8 cellular contexts compared by ENCODE assay signal in genomic region chr1:93177991-93178390, GRCh38. TPM values are rescaled to one million over a fixed set of nuclear protein-coding genes. Genes with fewer than 3 reads are reported as not detected.
DNase-seq lines count a peak whose midpoint lies in the region; ATAC-seq and TF ChIP-seq lines count a peak whose summit lies in the region.

No MANE protein-coding gene starts in this region.

- TF ChIP-seq POLR2A in vagina (IDR thresholded peaks at IDR 0.05): no peak

- H3K27ac Mint-ChIP-seq in activated naive CD8-positive, alpha-beta T cell: no peak overlapping the region

- H3K9me3 Mint-ChIP-seq in activated naive CD8-positive, alpha-beta T cell (ENCODE audit: low read depth): no peaks in the 10 kb centered on the region

- H3K4me3 ChIP-seq in left ventricle myocardium inferior: peak overlapping the region; percentile 89
- H3K4me3 ChIP-seq in vagina: peak overlapping the region; percentile 97 to 99

- H3K9me3 ChIP-seq in left ventricle myocardium inferior (replicated peaks): no peaks in the 10 kb centered on the region
- no peaks in the 10 kb centered on the region for H3K9me3 ChIP-seq in vagina

- TF ChIP-seq CTCF in left ventricle myocardium inferior (IDR thresholded peaks at IDR 0.05; ENCODE audit: borderline replicate concordance) (no peak), vagina (IDR thresholded peaks at IDR 0.05) (no peak)

- intact Hi-C loops in left ventricle myocardium inferior (cut with micrococcal nuclease): no loop called here
- intact Hi-C loops in left ventricle myocardium superior (cut with micrococcal nuclease): loop anchor here (10.0 kb wide), 1 partner anchor 93 kb away; no protein-coding TSS in a partner anchor
- intact Hi-C loops in vagina (cut with DNase I): no loop called here

- H3K27me3 ChIP-seq in left ventricle myocardium inferior (ENCODE audit: low read depth) (no peaks in the 10 kb centered on the region), vagina (no peaks in the 10 kb centered on the region)

- H3K36me3 ChIP-seq in left ventricle myocardium inferior: peaks cover 3% of the 10 kb centered on the region
- no peaks in the 10 kb centered on the region for H3K36me3 ChIP-seq in vagina

- H3K27ac ChIP-seq in left ventricle myocardium inferior (replicated peaks) (peak overlapping the region; percentile 14), vagina (no peak overlapping the region)

- H3K36me3 Mint-ChIP-seq in activated naive CD8-positive, alpha-beta T cell: peaks cover 16% of the 10 kb centered on the region

- DNase-seq in left ventricle myocardium inferior (no peak), left ventricle myocardium superior (no peak), left kidney (ENCODE audit: low read depth, low spot score) (peak; percentile 71), vagina (ENCODE audit: extremely low spot score in 2 of 2) (no peak), cerebellar nuclear complex (lab: John Stamatoyannopoulos, UW) (no peak), hippocampal formation (lab: John Stamatoyannopoulos, UW) (no peak)

- H3K27me3 Mint-ChIP-seq in activated naive CD8-positive, alpha-beta T cell: no peaks in the 10 kb centered on the region

- H3K4me1 ChIP-seq in left ventricle myocardium inferior (peaks cover 63% of the 10 kb centered on the region), vagina (peaks cover 43% of the 10 kb centered on the region)

- no peak for ATAC-seq in left ventricle myocardium superior
- ATAC-seq in GM19351 (IDR thresholded peaks at IDR 0.05; ENCODE audit: unreplicated experiment): no peak

- peak overlapping the region; percentile 95 for H3K4me3 Mint-ChIP-seq in activated naive CD8-positive, alpha-beta T cell

- H3K4me1 Mint-ChIP-seq in activated naive CD8-positive, alpha-beta T cell (ENCODE audit: low read depth): peaks cover 59% of the 10 kb centered on the region

RNA-seq across cellular contexts. Expression of gene TMED5, which starts 2.2 kb away (rescaled TPM):
- total RNA-seq in left ventricle myocardium inferior: 44.0 TPM
- 54.8 TPM for total RNA-seq in left ventricle myocardium superior
- 40.8 TPM for total RNA-seq in vagina

RNA-seq across cellular contexts. Expression of gene CCDC18, which starts 2.5 kb away (rescaled TPM):
- 3.4 TPM for total RNA-seq in left ventricle myocardium inferior
- total RNA-seq in left ventricle myocardium superior: 2.9 TPM
- total RNA-seq in vagina: 17.7 TPM
